ENCODE assay signal across 24 cellular contexts in genomic region chrX:67872958-67873357, GRCh38.
DNase-seq lines count a peak whose midpoint lies in the region; ATAC-seq, FAIRE-seq and TF ChIP-seq lines count a peak whose summit lies in the region.
"Had no signal": no experiment of that assay in that cellular context is flagged by ENCODE, and none has a peak within 500 bp of the region (broad histone marks: within the 10 kb centered on the region; RNA-seq: fewer than 3 reads in every experiment).

No MANE protein-coding gene starts in this region.

- no peak for TF ChIP-seq EP300 in K562 (IDR thresholded peaks at IDR 0.05; ENCODE audit: low read length)

- H3K9me3 ChIP-seq in HEK293 (ENCODE audit: control insufficient read depth, insufficient read depth, low read depth, low read length): peaks cover 4% of the 10 kb centered on the region
- H3K9me3 ChIP-seq in K562 (replicated peaks; ENCODE audit: control insufficient read depth, insufficient read depth, low read depth, low read length): no peaks in the 10 kb centered on the region
- H3K9me3 ChIP-seq: BE2C, BLaER1 had no signal

- no TSS peak for BruUV-seq in K562 (replicated peaks; lab: Mats Ljungman, UMichigan)

- CTCF ChIA-PET in HEK293 (lab: Yijun Ruan, JAX) (no interaction called here), K562 (lab: Yijun Ruan, JAX; ENCODE audit: low intra/inter-chr PET ratio) (no interaction called here)

- FAIRE-seq in K562 (lab: Jason Lieb, UNC): no peak
- FAIRE-seq: A204.1, GM12878, GM19239 had no signal

- H3K4me3 ChIP-seq in HEK293 (ENCODE audit: low read depth, low read length) (no peak overlapping the region), K562 (no peak overlapping the region)
- H3K4me3 ChIP-seq: BLaER1, GM12878 had no signal

- no peaks in the 10 kb centered on the region for H3K79me2 ChIP-seq in K562 (ENCODE audit: control insufficient read depth, insufficient read depth, low read length)

- no peak overlapping the region for H3K9ac ChIP-seq in K562 (ENCODE audit: insufficient read depth in 1 of 2, low read depth in 2 of 2, low read length in 2 of 2)
- H3K9ac ChIP-seq: BLaER1 had no signal

- in situ Hi-C loops in K562 (cut with MboI): no loop called here

- TF ChIP-seq POLR2A in K562 (conservative IDR thresholded peaks at IDR 0.05): no peak

- TF ChIP-seq RAD21 in K562 (CRISPR knock-in tag; conservative IDR thresholded peaks at IDR 0.05 in 1 of 2, IDR thresholded peaks at IDR 0.05 in 1 of 2): no peak

- POLR2A ChIA-PET in HEK293 (lab: Yijun Ruan, JAX): no interaction called here
- POLR2A ChIA-PET in K562 (lab: Yijun Ruan, JAX): no interaction called here

- no peaks in the 10 kb centered on the region for H3K27me3 ChIP-seq in K562 (ENCODE audit: control insufficient read depth in 2 of 2, insufficient read depth in 2 of 2, low read length in 2 of 2)
- H3K27me3 ChIP-seq: BE2C, BLaER1 had no signal

- H3K36me3 ChIP-seq in HEK293 (ENCODE audit: control insufficient read depth in 2 of 2, insufficient read depth in 1 of 2, low read length in 2 of 2) (no peaks in the 10 kb centered on the region), K562 (ENCODE audit: control insufficient read depth, insufficient read depth, low read length) (no peaks in the 10 kb centered on the region)
- H3K36me3 ChIP-seq: BE2C, BLaER1 had no signal

- no peak for DNase-seq in K562 (ENCODE audit: extremely low read depth in 1 of 4, low spot score in 3 of 4)
- no peak for DNase-seq in NCI-H748 treated with DMSO at 0.1 percent for 48 hours (lab: John Stamatoyannopoulos, UW)
- DNase-seq in NCI-H748 (lab: John Stamatoyannopoulos, UW; ENCODE audit: unreplicated experiment): no peak
- DNase-seq in stimulated activated CD4-positive, alpha-beta T cell treated with anti-CD3 and anti-CD28 coated beads, Interleukin-4, amount 100 ng/mL, for 4 hours: no peak
- DNase-seq: 8988T; ACHN; BE2C; C1 segment of cervical spinal cord; CD4-positive, alpha-beta memory T cell; CD4-positive, CD25-positive, alpha-beta regulatory T cell; CD8-positive, alpha-beta memory T cell; COR-L47; DMS 273 treated with DMSO at 0.1 percent for 48 hours; DMS153; DMS53; DMS79; DND-41; EL; GDM1 had no signal

- H3K27ac ChIP-seq in HEK293 (ENCODE audit: extremely low read depth, low read depth, low read length) (no peak overlapping the region), K562 (ENCODE audit: extremely low read depth, low read depth, low read length) (no peak overlapping the region)
- H3K27ac ChIP-seq: BLaER1 had no signal

- intact Hi-C loops in K562 (cut with micrococcal nuclease): no loop called here

- no peaks in the 10 kb centered on the region for H4K20me1 ChIP-seq in K562 (replicated peaks; ENCODE audit: control insufficient read depth, insufficient read depth, low read length)
- H4K20me1 ChIP-seq: BLaER1 had no signal

- no peak overlapping the region for H3K4me2 ChIP-seq in K562 (ENCODE audit: insufficient read depth, low read length)
- H3K4me2 ChIP-seq: BLaER1 had no signal

- TF ChIP-seq CTCF in HEK293 (tag by site-specific recombination; IDR thresholded peaks at IDR 0.05): no peak
- TF ChIP-seq CTCF in K562 (IDR thresholded peaks at IDR 0.05 in 2 of 3, conservative IDR thresholded peaks at IDR 0.05 in 1 of 3; ENCODE audit: insufficient read depth in 2 of 3, low read depth in 1 of 3, low read length in 3 of 3): no peak

- no peaks in the 10 kb centered on the region for H3K9me1 ChIP-seq in K562 (ENCODE audit: control insufficient read depth, insufficient read depth, low read length)

- H3K4me1 ChIP-seq in HEK293 (ENCODE audit: control insufficient read depth, insufficient read depth, low read length) (no peaks in the 10 kb centered on the region), K562 (replicated peaks in 1 of 2; ENCODE audit: control insufficient read depth in 2 of 2, insufficient read depth in 2 of 2, low read length in 2 of 2) (no peaks in the 10 kb centered on the region)
- H3K4me1 ChIP-seq: BE2C, BLaER1 had no signal

- no peak overlapping the region for H2AFZ ChIP-seq in K562 (ENCODE audit: low read depth, low read length)

- no peak for ATAC-seq in K562
- ATAC-seq: GM12878 had no signal

TF ChIP-seq in HEK293, 187 proteins besides CTCF, POLR2A, EP300 and RAD21:
- TF ChIP-seq ZBTB1 (tag by site-specific recombination; IDR thresholded peaks at IDR 0.05): no peak
- peak; percentile 71 for TF ChIP-seq ZNF146 (tag by site-specific recombination; IDR thresholded peaks at IDR 0.05)
TF ChIP-seq in HEK293: peak in this region for 1.

TF ChIP-seq in K562, 482 proteins besides CTCF, POLR2A, EP300 and RAD21:
- no peak for TF ChIP-seq THRA (IDR thresholded peaks at IDR 0.05)
- peak; percentile 77 for TF ChIP-seq ZNF146 (CRISPR knock-in tag; IDR thresholded peaks at IDR 0.05; ENCODE audit: unreplicated experiment)
- TF ChIP-seq RBM25 (IDR thresholded peaks at IDR 0.05; ENCODE audit: low read depth, low read length, severe bottlenecking): peak; percentile 44
- TF ChIP-seq CBX5 (IDR thresholded peaks at IDR 0.05; ENCODE audit: borderline replicate concordance, low read depth): no peak
- TF ChIP-seq ZNF780A (CRISPR knock-in tag; IDR thresholded peaks at IDR 0.05): no peak
- TF ChIP-seq NFXL1 (CRISPR knock-in tag; IDR thresholded peaks at IDR 0.05): no peak

Comparison
In these comparisons a context has a peak if more than half of its experiments do, and no peak if none do; other contexts are left out.
1. Of the 44 proteins assayed by ChIP-seq in both K562 and HEK293: peak only in K562: none; only in HEK293: none; in both: ZNF146; in neither: 43.